In genomic region chr17:67647482-67647881, GRCh38 we compare ENCODE assay signal across 21 cellular contexts.
DNase-seq lines count a peak whose midpoint lies in the region; ATAC-seq, FAIRE-seq and TF ChIP-seq lines count a peak whose summit lies in the region.
"Had no signal": no experiment of that assay in that cellular context is flagged by ENCODE, and none has a peak within 500 bp of the region (broad histone marks: within the 10 kb centered on the region; RNA-seq: fewer than 3 reads in every experiment).

No MANE protein-coding gene starts in this region.

- H3K4me3 ChIP-seq in GM12864 (ENCODE audit: low read depth, low read length) (no peak overlapping the region), GM12878 (no peak overlapping the region), brain microvascular endothelial cell (ENCODE audit: low read depth, low read length) (no peak overlapping the region)
- H3K4me3 ChIP-seq: SJSA1, spleen, tibial nerve had no signal

- H3K4me2 ChIP-seq in GM12878 (ENCODE audit: control insufficient read depth, insufficient read depth): peak overlapping the region; percentile 15; the same call in 1 of the 2 replicates

- H3K9me3 ChIP-seq in GM12878 (replicated peaks; ENCODE audit: control insufficient read depth, insufficient read depth, low read length): no peaks in the 10 kb centered on the region
- H3K9me3 ChIP-seq: SJSA1, spleen, tibial nerve had no signal

- peaks cover 1% of the 10 kb centered on the region for H3K79me2 ChIP-seq in GM12878 (ENCODE audit: control insufficient read depth, insufficient read depth, low read length)

- peak; percentile 72 for DNase-seq in GM12864 (ENCODE audit: low read depth)
- DNase-seq in GM12878 (ENCODE audit: low read depth, low spot score): peak; percentile 67
- no peak for DNase-seq in brain microvascular endothelial cell
- no peak for DNase-seq in HT-29 (ENCODE audit: low spot score)
- DNase-seq in HEK293T (ENCODE audit: extremely low spot score): no peak
- no peak for DNase-seq in urothelium cell line (ENCODE audit: low spot score)
- DNase-seq: activated CD4-positive, alpha-beta T cell treated with anti-CD3 and anti-CD28 coated beads for 36 hours; activated CD8-positive, alpha-beta memory T cell treated with anti-CD3 and anti-CD28 coated beads, Interleukin-2, amount 50 U/mL, for 4 hours; activated naive CD4-positive, alpha-beta T cell; AML-193; foreskin melanocyte; kidney glomerular epithelial cell; NCI-H2029; NCI-H524 treated with DMSO at 0.1 percent for 48 hours; spleen; T1000 had no signal

- BruUV-seq in GM12878 (replicated peaks; lab: Mats Ljungman, UMichigan): no TSS peak

- TF ChIP-seq RAD21 in GM12878 (IDR thresholded peaks at IDR 0.05; ENCODE audit: insufficient read depth, low read depth, low read length): peak; percentile 34; the same call in 1 of the 2 replicates

- intact Hi-C loops in GM12878 (cut with micrococcal nuclease; ENCODE audit: unreplicated experiment): loop anchor here (1.0 to 2.0 kb wide), 3 partner anchors 10 to 42 kb away; no protein-coding TSS in a partner anchor

- no peak overlapping the region; the same call in none of the 2 replicates for H3K9ac ChIP-seq in GM12878 (ENCODE audit: control insufficient read depth, insufficient read depth, low read length)

- WGBS in GM12878 (ENCODE audit: insufficient coverage, insufficient replicate concordance, low lambda C conversion rate, missing lambda C conversion rate): 0% methylated on average over 4 of the region's 5 CpGs

- in situ Hi-C loops in GM12878 (cut with MboI) (loop anchor here (25.0 kb wide), 1 partner anchor 935 kb away; no protein-coding TSS in a partner anchor), brain microvascular endothelial cell (cut with HindIII; ENCODE audit: low pct_ligation_motif_present, low sequenced_read_pairs) (no loop called here)

- H3K27ac ChIP-seq in GM12878 (ENCODE audit: control insufficient read depth, insufficient read depth): peak overlapping the region; percentile 92
- H3K27ac ChIP-seq in brain microvascular endothelial cell: no peak overlapping the region
- H3K27ac ChIP-seq: SJSA1, tibial nerve had no signal

- RAD21 ChIA-PET in GM12878 (lab: Charles Lee; ENCODE audit: unreplicated experiment): interaction anchor here (0.6 to 7.3 kb wide), 21 partner anchors 8 to 590 kb away, joined by 3 to 80 read pairs (median 7); partner anchors contain the start of gene PITPNC1

- ATAC-seq in GM18868 (IDR thresholded peaks at IDR 0.05; ENCODE audit: unreplicated experiment): peak; percentile 50
- ATAC-seq in HG02759 (IDR thresholded peaks at IDR 0.05; ENCODE audit: unreplicated experiment): peak; percentile 39
- peak; percentile 59 for ATAC-seq in GM12878
- ATAC-seq: activated CD4-positive, alpha-beta T cell treated with anti-CD3 and anti-CD28 coated beads for 36 hours had no signal

- H3K27me3 ChIP-seq in GM12878 (replicated peaks in 1 of 2; ENCODE audit: control insufficient read depth in 2 of 2, insufficient read depth in 2 of 2, low read length in 1 of 2): no peaks in the 10 kb centered on the region
- no peaks in the 10 kb centered on the region for H3K27me3 ChIP-seq in brain microvascular endothelial cell (replicated peaks)
- H3K27me3 ChIP-seq: spleen, tibial nerve had no signal

- POLR2A ChIA-PET in GM12878 (lab: Charles Lee): interaction anchor here (0.6 to 5.7 kb wide), 23 partner anchors 8 to 569 kb away, joined by 3 to 53 read pairs (median 4); no protein-coding TSS in a partner anchor
- POLR2A ChIA-PET in HEK293T (lab: Yijun Ruan, JAX): no interaction called here

- TF ChIP-seq EP300 in GM12878 (IDR thresholded peaks at IDR 0.05; ENCODE audit: borderline replicate concordance in 1 of 2, control insufficient read depth in 1 of 2, low read depth in 2 of 2, low read length in 2 of 2): peak in 1 of 2 experiments; percentile 78; a peak in 2 of 4 replicates

- H3K36me3 ChIP-seq in GM12878 (ENCODE audit: control insufficient read depth in 2 of 2, insufficient read depth in 2 of 2, low read length in 1 of 2) (peaks cover under 1 to 3% of the 10 kb centered on the region in 2 experiments; a peak in 3 of 4 replicates), brain microvascular endothelial cell (replicated peaks) (no peaks in the 10 kb centered on the region)
- H3K36me3 ChIP-seq: SJSA1, tibial nerve had no signal

- TF ChIP-seq CTCF in GM12864 (IDR thresholded peaks at IDR 0.05; ENCODE audit: low read depth, low read length, missing control alignments): no peak
- no peak for TF ChIP-seq CTCF in GM12878 (IDR thresholded peaks at IDR 0.05 in 2 of 3, conservative IDR thresholded peaks at IDR 0.05 in 1 of 3; ENCODE audit: control insufficient read depth in 2 of 3, extremely low read depth in 1 of 3, insufficient read depth in 1 of 3, low read depth in 3 of 3, low read length in 3 of 3)
- no peak for TF ChIP-seq CTCF in brain microvascular endothelial cell (IDR thresholded peaks at IDR 0.05; ENCODE audit: low read depth, low read length, missing control alignments)

- CTCF ChIA-PET in GM12878 (lab: Yijun Ruan, JAX) (interaction anchor here (0.6 to 9.2 kb wide), 19 partner anchors 11 to 272 kb away, joined by 3 to 75 read pairs (median 6); partner anchors contain the start of gene PITPNC1), HEK293T (lab: Yijun Ruan, JAX) (interaction anchor here (0.6 to 1.4 kb wide), 2 partner anchors 269 to 288 kb away, joined by 3 to 4 read pairs; no protein-coding TSS in a partner anchor)

- SMC1A ChIA-PET in GM12878 (lab: Charles Lee; ENCODE audit: uncharacterized antibody, unreplicated experiment): interaction anchor here (0.8 to 10.7 kb wide), 22 partner anchors 11 to 272 kb away, joined by 3 to 156 read pairs (median 8); no protein-coding TSS in a partner anchor

- no peaks in the 10 kb centered on the region for H4K20me1 ChIP-seq in GM12878 (ENCODE audit: control insufficient read depth, insufficient read depth)

- FAIRE-seq in GM12878 (lab: Jason Lieb, UNC) (peak; percentile 64), urothelium cell line (lab: Jason Lieb, UNC) (no peak)
- FAIRE-seq: G401.6 had no signal

- TF ChIP-seq POLR2A in GM12878 (IDR thresholded peaks at IDR 0.05; ENCODE audit: low read depth, low read length): no peak

- H2AFZ ChIP-seq in GM12878 (ENCODE audit: control insufficient read depth, low read depth, low read length): no peak overlapping the region

- peaks cover 60% of the 10 kb centered on the region for H3K4me1 ChIP-seq in GM12878 (ENCODE audit: control insufficient read depth, insufficient read depth, low read length)
- H3K4me1 ChIP-seq: SJSA1, tibial nerve had no signal

TF ChIP-seq in GM12878, 131 proteins besides CTCF, POLR2A, EP300 and RAD21 (continues in another document):
- TF ChIP-seq TCF7 (IDR thresholded peaks at IDR 0.05; ENCODE audit: borderline replicate concordance) (peak; percentile 96), SPI1 (IDR thresholded peaks at IDR 0.05; ENCODE audit: borderline replicate concordance, insufficient read depth, low read depth, low read length) (0 out of 2 replicates have a peak, but pooled peaks have one; percentile 17), E4F1 (IDR thresholded peaks at IDR 0.05; ENCODE audit: borderline replicate concordance, partially characterized antibody) (no peak), SUZ12 (IDR thresholded peaks at IDR 0.05; ENCODE audit: unreplicated experiment) (no peak)

TF ChIP-seq in HEK293T, 16 proteins besides CTCF, POLR2A, EP300 and RAD21:
- TF ChIP-seq L3MBTL2 (conservative IDR thresholded peaks at IDR 0.05) (no peak), TARDBP (IDR thresholded peaks at IDR 0.05) (no peak)

Comparison
In these comparisons a context has a peak if more than half of its experiments do, and no peak if none do; other contexts are left out.
1. DNase-seq: peak in GM12864 (single experiment) and GM12878 (single experiment); none in brain microvascular endothelial cell (single experiment), HT-29 (single experiment), HEK293T (single experiment) and urothelium cell line (single experiment).
2. Peak in every context shown above with its lines, with median percentiles within 50 percentile points of each other: ATAC-seq.